ENCODE assay signal across 9 cellular contexts in genomic region chr1:67683306-67683705, GRCh38. TPM values are rescaled to one million over a fixed set of nuclear protein-coding genes. Genes with fewer than 3 reads are reported as not detected.
A peak's percentile ranks its signal among the peaks of the same experiment; 100 is the strongest.
DNase-seq lines count a peak whose midpoint lies in the region; ATAC-seq lines count a peak whose summit lies in the region.
"Had no signal": no experiment of that assay in that cellular context is flagged by ENCODE, and none has a peak within 500 bp of the region (broad histone marks: within the 10 kb centered on the region; RNA-seq: fewer than 3 reads in every experiment).

No MANE protein-coding gene starts in this region.

- intact Hi-C loops in left cardiac atrium (cut with DNase I), result loop anchor here in 1 of 2 donors (10.0 kb wide), 1 partner anchor 119 kb away; no protein-coding TSS in a partner anchor

- H3K9me3 Mint-ChIP-seq in activated naive CD8-positive, alpha-beta T cell treated with anti-CD3 and anti-CD28 coated beads, Interleukin-2, amount 50 U/mL, for 24 hours, result no peaks in the 10 kb centered on the region

- peak overlapping the region; percentile 92 for H3K4me3 Mint-ChIP-seq in activated naive CD8-positive, alpha-beta T cell treated with anti-CD3 and anti-CD28 coated beads, Interleukin-2, amount 50 U/mL, for 24 hours

- peak; percentile 66 for DNase-seq in A172 (ENCODE audit: low spot score)
- peak; percentile 52 for DNase-seq in H4 (ENCODE audit: low spot score)
- no peak for DNase-seq in activated naive CD8-positive, alpha-beta T cell treated with anti-CD3 and anti-CD28 coated beads, Interleukin-2, amount 50 U/mL, for 24 hours
- peak; percentile 86 for DNase-seq in iris pigment epithelial cell (ENCODE audit: low read depth)
- no peak for DNase-seq in SK-N-DZ (ENCODE audit: low spot score)
- no peak for DNase-seq in left cardiac atrium
- DNase-seq: DMS 273 treated with DMSO at 0.1 percent for 48 hours had no signal

- no peaks in the 10 kb centered on the region for H3K27me3 Mint-ChIP-seq in activated naive CD8-positive, alpha-beta T cell treated with anti-CD3 and anti-CD28 coated beads, Interleukin-2, amount 50 U/mL, for 24 hours

- H3K36me3 Mint-ChIP-seq in activated naive CD8-positive, alpha-beta T cell treated with anti-CD3 and anti-CD28 coated beads, Interleukin-2, amount 50 U/mL, for 24 hours (ENCODE audit: low read depth), result peaks cover 17% of the 10 kb centered on the region

- ATAC-seq in activated naive CD8-positive, alpha-beta T cell treated with anti-CD3 and anti-CD28 coated beads, Interleukin-2, amount 50 U/mL, for 24 hours, result no peak
- ATAC-seq in left cardiac atrium (no peak), HG02763 (IDR thresholded peaks at IDR 0.05; ENCODE audit: unreplicated experiment) (no peak), HG03045 (IDR thresholded peaks at IDR 0.05; ENCODE audit: unreplicated experiment) (no peak)

- peak overlapping the region; percentile 95 for H3K27ac Mint-ChIP-seq in activated naive CD8-positive, alpha-beta T cell treated with anti-CD3 and anti-CD28 coated beads, Interleukin-2, amount 50 U/mL, for 24 hours

- H3K4me1 Mint-ChIP-seq in activated naive CD8-positive, alpha-beta T cell treated with anti-CD3 and anti-CD28 coated beads, Interleukin-2, amount 50 U/mL, for 24 hours, result peaks cover 44% of the 10 kb centered on the region

RNA-seq across cellular contexts. Expression of gene GADD45A, which starts 1.7 kb away (rescaled TPM):
- total RNA-seq in A172 (2014; rRNA removed; shearing (Covaris generic)), result 88.8 and 121 TPM in 2 replicates
- 31.6 and 44.6 TPM in 2 replicates for total RNA-seq in H4 (2014; rRNA removed; shearing (Covaris generic))
- 21.2 and 29.5 TPM in 2 replicates for polyA plus RNA-seq in SK-N-DZ (2014; cell fraction: cytosol; rRNA removed)
- 57.2 and 60.1 TPM in 2 replicates for polyA plus RNA-seq in SK-N-DZ (2014; cell fraction: nucleus; rRNA removed)
- total RNA-seq in left cardiac atrium, result 10 to 100 TPM; 14.0 to 15.8 TPM

Comparison
In these comparisons a context has a peak if more than half of its experiments do, and no peak if none do; other contexts are left out.
1. DNase-seq: peak in A172 (single experiment), H4 (single experiment) and iris pigment epithelial cell (single experiment); none in activated naive CD8-positive, alpha-beta T cell treated with anti-CD3 and anti-CD28 coated beads, Interleukin-2, amount 50 U/mL, for 24 hours (single experiment), SK-N-DZ (single experiment) and left cardiac atrium (single experiment).